21 cellular contexts compared by ENCODE assay signal in the genomic region with DNA sequence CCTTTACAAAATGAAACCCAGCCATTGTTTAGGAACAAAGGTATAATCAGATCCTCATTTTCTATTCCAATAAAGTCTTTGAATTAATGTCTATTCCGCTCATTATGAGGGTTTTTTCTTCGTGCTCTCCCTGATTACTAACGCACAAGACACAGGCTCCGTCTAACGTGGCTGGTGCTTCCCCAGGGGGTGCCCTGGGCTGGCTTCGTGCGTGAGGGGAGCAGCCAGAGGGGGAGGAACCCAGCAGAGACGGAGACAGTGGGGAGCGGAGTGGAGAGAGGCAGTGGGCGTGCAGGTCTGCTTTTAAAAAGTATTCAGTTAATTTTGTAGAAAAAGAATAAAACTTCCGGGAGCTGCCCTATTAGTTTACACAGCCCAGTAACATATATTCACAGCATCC.
DNase-seq lines count a peak whose midpoint lies in the region; ATAC-seq lines count a peak whose summit lies in the region.
"Had no signal": no experiment of that assay in that cellular context is flagged by ENCODE, and none has a peak within 500 bp of the region (broad histone marks: within the 10 kb centered on the region; RNA-seq: fewer than 3 reads in every experiment).

No MANE protein-coding gene starts in this region.

- no peak overlapping the region for H3K27ac Mint-ChIP-seq in activated T-cell treated with anti-CD3 and anti-CD28 coated beads, Interleukin-2, amount 50 U/mL, for 72 hours
- H3K27ac Mint-ChIP-seq: B cell had no signal

- H3K4me3 Mint-ChIP-seq in activated T-cell treated with anti-CD3 and anti-CD28 coated beads, Interleukin-2, amount 50 U/mL, for 72 hours, result no peak overlapping the region
- H3K4me3 Mint-ChIP-seq: B cell; CD4-positive, CD25-positive, alpha-beta regulatory T cell had no signal

- peaks cover 5% of the 10 kb centered on the region for H3K4me1 Mint-ChIP-seq in activated T-cell treated with anti-CD3 and anti-CD28 coated beads, Interleukin-2, amount 50 U/mL, for 72 hours (ENCODE audit: low read depth)
- H3K4me1 Mint-ChIP-seq: B cell had no signal

- ATAC-seq in activated T-cell treated with anti-CD3 and anti-CD28 coated beads, Interleukin-2, amount 50 U/mL, for 72 hours (replicated peaks in 1 of 2), result no peak
- ATAC-seq in GM18868 (IDR thresholded peaks at IDR 0.05; ENCODE audit: unreplicated experiment) (peak; percentile 57), HG03378 (IDR thresholded peaks at IDR 0.05; ENCODE audit: unreplicated experiment) (no peak), HG03045 (IDR thresholded peaks at IDR 0.05; ENCODE audit: unreplicated experiment) (no peak)
- ATAC-seq: Panc1 had no signal

- no peaks in the 10 kb centered on the region for H3K27me3 Mint-ChIP-seq in activated T-cell treated with anti-CD3 and anti-CD28 coated beads, Interleukin-2, amount 50 U/mL, for 72 hours (ENCODE audit: low read depth)

- peaks cover 0 to under 1% of the 10 kb centered on the region in 2 donors for H3K36me3 Mint-ChIP-seq in activated T-cell treated with anti-CD3 and anti-CD28 coated beads, Interleukin-2, amount 50 U/mL, for 72 hours (ENCODE audit: insufficient read depth in 2 of 2)
- H3K36me3 Mint-ChIP-seq: CD4-positive, CD25-positive, alpha-beta regulatory T cell had no signal

- DNase-seq in activated T-cell treated with anti-CD3 and anti-CD28 coated beads, Interleukin-2, amount 50 U/mL, for 1 hour, result peak; percentile 0
- DNase-seq in activated T-cell treated with anti-CD3 and anti-CD28 coated beads, Interleukin-2, amount 50 U/mL, for 72 hours, result no peak
- peak; percentile 8 for DNase-seq in activated CD8-positive, alpha-beta memory T cell treated with anti-CD3 and anti-CD28 coated beads, Interleukin-2, amount 50 U/mL, for 48 hours
- peak; percentile 36 for DNase-seq in posterior vena cava (ENCODE audit: low spot score)
- no peak for DNase-seq in NCI-H1048 (lab: John Stamatoyannopoulos, UW)
- DNase-seq: CD4-positive, CD25-positive, alpha-beta regulatory T cell; DMS153; GF-D8; GM23248; HCEC 1CT; KBM-7; NCI-H1105 treated with DMSO at 0.1 percent for 48 hours; NCI-H187 treated with DMSO at 0.1 percent for 48 hours; NCI-H2171 treated with DMSO at 0.1 percent for 48 hours; NCI-H446; NCI-H526 treated with DMSO at 0.1 percent for 48 hours had no signal

- H3K9me3 Mint-ChIP-seq in activated T-cell treated with anti-CD3 and anti-CD28 coated beads, Interleukin-2, amount 50 U/mL, for 72 hours, result peaks cover 2 to 7% of the 10 kb centered on the region in 2 donors

- intact Hi-C loops in posterior vena cava (cut with DNase I), result no loop called here

Comparison
In these comparisons a context has a peak if more than half of its experiments do, and no peak if none do; other contexts are left out.
1. DNase-seq: peak in activated T-cell treated with anti-CD3 and anti-CD28 coated beads, Interleukin-2, amount 50 U/mL, for 1 hour (single experiment), activated CD8-positive, alpha-beta memory T cell treated with anti-CD3 and anti-CD28 coated beads, Interleukin-2, amount 50 U/mL, for 48 hours (single experiment) and posterior vena cava (single experiment); none in activated T-cell treated with anti-CD3 and anti-CD28 coated beads, Interleukin-2, amount 50 U/mL, for 72 hours (0 of 2) and NCI-H1048 (single experiment).